In the genomic region with DNA sequence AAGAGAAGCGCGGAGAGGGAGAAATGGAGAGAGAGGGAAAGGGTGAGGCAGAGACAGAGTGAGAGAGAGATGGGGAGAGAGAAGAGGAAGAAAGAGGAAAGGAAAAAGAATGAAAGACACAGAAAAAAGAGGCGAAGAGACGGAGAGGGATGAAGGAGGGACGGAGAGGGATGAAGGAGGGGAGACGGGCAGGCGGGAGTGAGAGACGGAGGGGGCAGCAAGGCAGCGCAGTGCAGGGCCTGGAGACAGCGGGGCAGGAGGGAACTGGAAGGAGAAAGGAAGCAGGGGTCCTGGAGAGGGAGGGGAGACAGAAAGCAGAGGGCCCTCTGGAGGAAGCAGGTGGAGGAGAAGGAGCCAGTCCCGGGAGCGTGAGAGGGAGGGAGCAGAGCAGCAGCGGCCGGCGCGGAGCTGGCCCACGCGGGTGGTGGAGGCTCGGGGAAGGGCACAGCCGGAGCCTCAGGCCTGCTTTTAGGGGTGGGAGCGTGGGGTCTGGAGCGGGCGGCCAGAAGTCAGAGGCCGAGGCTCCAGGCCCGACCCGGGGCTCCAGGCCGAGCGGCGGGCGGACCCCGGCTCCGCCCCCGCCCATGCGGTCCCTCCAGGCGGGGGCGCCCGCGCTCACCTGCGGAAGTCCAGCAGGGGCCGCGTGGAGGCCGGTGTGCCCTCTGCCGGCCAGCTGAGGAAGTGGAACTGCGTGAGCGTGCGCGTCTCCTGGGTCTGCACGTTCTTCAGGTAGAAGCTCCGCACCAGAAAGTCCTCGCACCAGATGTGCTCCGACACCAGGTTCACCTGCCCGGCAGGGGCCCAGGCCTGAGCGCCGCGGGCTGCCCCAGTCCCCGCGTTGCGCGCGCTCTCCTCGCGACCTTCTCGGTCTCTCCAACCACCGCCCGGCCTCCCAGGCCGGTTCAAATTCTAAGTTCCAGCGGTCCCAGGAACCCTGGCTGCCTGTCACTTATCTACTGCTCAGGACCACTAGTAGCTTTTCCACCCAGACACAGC, we compare ENCODE assay signal across 8 cellular contexts. TPM values are rescaled to one million over a fixed set of nuclear protein-coding genes. Genes with fewer than 3 reads are reported as not detected.
DNase-seq lines count a peak whose midpoint lies in the region; ATAC-seq and TF ChIP-seq lines count a peak whose summit lies in the region.

No MANE protein-coding gene starts in this region.

- H3K23ac ChIP-seq in IMR-90 (ENCODE audit: low read depth, low read length) = no peak overlapping the region

- H3K4ac ChIP-seq in IMR-90 (ENCODE audit: low read depth, low read length) = peak overlapping the region; percentile 82

- H4K91ac ChIP-seq in IMR-90 (ENCODE audit: insufficient read depth, low read depth, low read length) = peak overlapping the region; percentile 79

- peak overlapping the region; percentile 76 for H3K4me2 ChIP-seq in IMR-90 (ENCODE audit: low read depth, low read length)

- peak overlapping the region; percentile 78 for H4K5ac ChIP-seq in IMR-90 (ENCODE audit: low read depth, low read length)

- no peaks in the 10 kb centered on the region for H4K20me1 ChIP-seq in IMR-90 (ENCODE audit: insufficient read depth, low read length)

- peak overlapping the region; percentile 68 for H3K9ac ChIP-seq in IMR-90 (ENCODE audit: low read depth, low read length)

- H3K56ac ChIP-seq in IMR-90 (ENCODE audit: extremely low read depth, insufficient read depth, low read length) = no peak overlapping the region

- H3K14ac ChIP-seq in IMR-90 (replicated peaks; ENCODE audit: low read depth, low read length) = peak overlapping the region; percentile 55; the same call in 1 of the 2 replicates

- dilution Hi-C loops in IMR-90 (cut with HindIII; ENCODE audit: low sequenced_read_pairs, unreplicated experiment) = no loop called here

- peak; percentile 80 for TF ChIP-seq RAD21 in IMR-90 (IDR thresholded peaks at IDR 0.05; ENCODE audit: low read length)

- 0 out of 2 replicates have a peak overlapping the region, but pooled peaks have one; percentile 3 for H2BK20ac ChIP-seq in IMR-90 (ENCODE audit: low read depth, low read length)

- intact Hi-C loops in IMR-90 (cut with micrococcal nuclease) = loop anchor here (1.0 to 5.0 kb wide), 5 partner anchors 17 to 238 kb away; a partner anchor contains a TSS
- intact Hi-C loops in testis (cut with DNase I; ENCODE audit: low total_unique reads) = loop anchor here (5.0 kb wide), 1 partner anchor 132 kb away; a partner anchor contains a TSS

- H2BK120ac ChIP-seq in IMR-90 (ENCODE audit: low read depth, low read length) = peak overlapping the region; percentile 74

- POLR2A ChIA-PET in IMR-90 (lab: Charles Lee; ENCODE audit: unreplicated experiment) = no interaction called here

- H3K4me1 ChIP-seq in IMR-90 (ENCODE audit: control insufficient read depth, insufficient read depth, low read length) = peaks cover 12% of the 10 kb centered on the region
- H3K4me1 ChIP-seq in RWPE2 (ENCODE audit: insufficient read depth, poor library complexity, severe bottlenecking) = peaks cover 8% of the 10 kb centered on the region
- H3K4me1 ChIP-seq in testis = peaks cover 12% of the 10 kb centered on the region

- H3K9me3 ChIP-seq in IMR-90 (ENCODE audit: control insufficient read depth, insufficient read depth, low read length) (no peaks in the 10 kb centered on the region), RWPE2 (ENCODE audit: severe bottlenecking) (no peaks in the 10 kb centered on the region), testis (no peaks in the 10 kb centered on the region)

- H3K9me1 ChIP-seq in IMR-90 (ENCODE audit: insufficient read depth, low read length) = peaks cover 7% of the 10 kb centered on the region; the same call in 1 of the 2 replicates

- TF ChIP-seq POLR2A in IMR-90 (IDR thresholded peaks at IDR 0.05; ENCODE audit: low read depth, low read length) (no peak; the same call in 1 of the 2 replicates), testis (IDR thresholded peaks at IDR 0.05) (no peak)

- ATAC-seq in GM21528 (IDR thresholded peaks at IDR 0.05; ENCODE audit: low FRiP score, unreplicated experiment) = peak; percentile 88
- peak; percentile 93 for ATAC-seq in IMR-90 (ENCODE audit: low read depth)
- peak; percentile 72 for ATAC-seq in RWPE2 (ENCODE audit: low read depth)
- peak; percentile 92 for ATAC-seq in omental fat pad (ENCODE audit: low FRiP score)

- in situ Hi-C loops in IMR-90 (cut with MboI; ENCODE audit: low sequenced_read_pairs) = loop anchor here (5.0 kb wide), 1 partner anchor 122 kb away; a partner anchor contains a TSS

- no TSS peak for BruUV-seq in IMR-90 (replicated peaks; lab: Mats Ljungman, UMichigan)

- TF ChIP-seq CTCF in IMR-90 (conservative IDR thresholded peaks at IDR 0.05; ENCODE audit: low read depth, low read length) = peak; percentile 99
- peak; percentile 98 for TF ChIP-seq CTCF in RWPE2 (IDR thresholded peaks at IDR 0.05; ENCODE audit: poor library complexity, severe bottlenecking)
- TF ChIP-seq CTCF in omental fat pad (IDR thresholded peaks at IDR 0.05) = peak in 2 of 3 donors; percentile 69 to 98
- TF ChIP-seq CTCF in testis (IDR thresholded peaks at IDR 0.05) = peak; percentile 97 to 99 (median 99)

- peak overlapping the region; percentile 95 for H4K8ac ChIP-seq in IMR-90 (ENCODE audit: low read depth in 2 of 2, low read length in 2 of 2)

- peak overlapping the region; percentile 91 for H2AK5ac ChIP-seq in IMR-90 (ENCODE audit: low read depth, low read length)

- no peaks in the 10 kb centered on the region for H3K36me3 ChIP-seq in IMR-90 (ENCODE audit: control insufficient read depth, insufficient read depth, low read length)
- H3K36me3 ChIP-seq in RWPE2 (ENCODE audit: low read depth) = no peaks in the 10 kb centered on the region
- H3K36me3 ChIP-seq in testis (ENCODE audit: low read depth, missing control alignments) = no peaks in the 10 kb centered on the region

- H2BK15ac ChIP-seq in IMR-90 (ENCODE audit: low read depth, low read length) = peak overlapping the region; percentile 38; the same call in 2 of the 3 replicates

- peak overlapping the region; percentile 10; the same call in 1 of the 2 replicates for H3K18ac ChIP-seq in IMR-90 (ENCODE audit: low read depth, low read length)

- H2AFZ ChIP-seq in IMR-90 (replicated peaks; ENCODE audit: low read length, poor library complexity) = peak overlapping the region; percentile 95

- WGBS in IMR-90 (ENCODE audit: extremely low coverage in 2 of 2, insufficient read length in 1 of 2), 2 experiments = 15% methylated on average over 49 of the region's 67 CpGs; no CpG with 5 or more reads in 1 of the 2 experiments
- WGBS in testis, 2 donors = 7 to 9% methylated on average over 31 to 58 of the region's 67 CpGs

- H3K79me1 ChIP-seq in IMR-90 (ENCODE audit: low read depth in 1 of 2, low read length in 2 of 2) = no peaks in the 10 kb centered on the region

- H2BK5ac ChIP-seq in IMR-90 (ENCODE audit: low read depth, low read length, poor library complexity, severe bottlenecking) = no peak overlapping the region

- H3K27me3 ChIP-seq in IMR-90 (ENCODE audit: control insufficient read depth, insufficient read depth, low read length) (no peaks in the 10 kb centered on the region), RWPE2 (ENCODE audit: insufficient read depth, poor library complexity, severe bottlenecking) (no peaks in the 10 kb centered on the region), testis (no peaks in the 10 kb centered on the region)

- DNase-seq in DMS79 (lab: John Stamatoyannopoulos, UW) = peak; percentile 9
- DNase-seq in IMR-90 = peak; percentile 70
- DNase-seq in RWPE2 (ENCODE audit: low spot score) = peak; percentile 73
- peak; percentile 84 for DNase-seq in activated gamma-delta T cell treated with anti-CD3 and anti-CD28 coated beads, Interleukin-2, amount 50 U/mL, for 16 hours (ENCODE audit: low read depth)
- DNase-seq in globus pallidus (ENCODE audit: low spot score) = peak; percentile 83
- peak; percentile 70 for DNase-seq in omental fat pad (ENCODE audit: low spot score)
- peak; percentile 93 for DNase-seq in testis

- CTCF ChIA-PET in IMR-90 (lab: Yijun Ruan, JAX) = interaction anchor here (0.6 to 1.7 kb wide), 26 partner anchors 8 to 299 kb away, joined by 3 to 29 read pairs (median 4); a partner anchor contains a TSS

- H3K27ac ChIP-seq in IMR-90 (ENCODE audit: insufficient read depth, low read length) = peak overlapping the region; percentile 40; the same call in 1 of the 2 replicates
- H3K27ac ChIP-seq in RWPE2 (ENCODE audit: poor library complexity, severe bottlenecking) = peak overlapping the region; percentile 18
- H3K27ac ChIP-seq in testis = peak overlapping the region; percentile 74 to 81

- H3K4me3 ChIP-seq in IMR-90 (ENCODE audit: insufficient read depth, low read depth, low read length) (peak overlapping the region; percentile 40), RWPE2 (ENCODE audit: severe bottlenecking) (peak overlapping the region; percentile 20), testis (peak overlapping the region; percentile 50 to 71)

- H2AK9ac ChIP-seq in IMR-90 (replicated peaks; ENCODE audit: low read depth, low read length, poor library complexity) = peak overlapping the region; percentile 94

RNA-seq across cellular contexts. Expression of a gene that starts 14.5 kb away (rescaled TPM):
- 4.4 and 5.2 TPM in 2 replicates for total RNA-seq in IMR-90 (2012; rRNA removed)
- 21.4 and 22.0 TPM in 2 replicates for polyA plus RNA-seq in IMR-90 (2012; rRNA removed)
- polyA plus RNA-seq in IMR-90 (2012; cell fraction: cytosol; rRNA removed) = 16.3 and 28.2 TPM in 2 replicates
- 20.4 and 43.0 TPM in 2 replicates for polyA plus RNA-seq in IMR-90 (2012; cell fraction: nucleus; rRNA removed; ENCODE audit: low replicate concordance)
- 1 to 10 TPM in 1 of 4 donors, under 1 TPM in 1, not detected in 2; 0.12 to 1.0 TPM for total RNA-seq in omental fat pad
- 1 to 10 TPM; 3.5 to 6.0 TPM for total RNA-seq in testis
- 1.7 TPM for polyA plus RNA-seq in testis (ENCODE audit: insufficient read depth, low read depth, low replicate concordance)

RNA-seq across cellular contexts. Expression of a gene that starts 15.5 kb away (rescaled TPM):
- total RNA-seq in IMR-90 (2012; rRNA removed) (30.6 and 43.0 TPM in 2 replicates), omental fat pad (10 to 100 TPM; 27.5 to 56.6 (median 46.8) TPM), testis (100 to 1,000 TPM; 139 to 149 TPM)
- polyA plus RNA-seq in IMR-90 (2012; rRNA removed) (45.8 and 50.7 TPM in 2 replicates), testis (ENCODE audit: insufficient read depth, low read depth, low replicate concordance) (152 TPM)
- 48.2 and 52.0 TPM in 2 replicates for polyA plus RNA-seq in IMR-90 (2012; cell fraction: cytosol; rRNA removed)
- polyA plus RNA-seq in IMR-90 (2012; cell fraction: nucleus; rRNA removed; ENCODE audit: low replicate concordance) = 150 and 169 TPM in 2 replicates

RNA-seq across cellular contexts. Expression of a gene that starts 37.9 kb away (rescaled TPM):
- not detected in 2 replicates for total RNA-seq in IMR-90 (2012; rRNA removed)
- not detected in 2 replicates for polyA plus RNA-seq in IMR-90 (2012; rRNA removed)
- polyA plus RNA-seq in IMR-90 (2012; cell fraction: cytosol; rRNA removed) = not detected in 2 replicates
- not detected in 2 replicates for polyA plus RNA-seq in IMR-90 (2012; cell fraction: nucleus; rRNA removed; ENCODE audit: low replicate concordance)
- total RNA-seq in omental fat pad = not detected
- total RNA-seq in testis = under 1 TPM in 1 of 2 donors, not detected in 1; 0.71 TPM
- 1.4 TPM for polyA plus RNA-seq in testis (ENCODE audit: insufficient read depth, low read depth, low replicate concordance)

RNA-seq across cellular contexts. Expression of a gene that starts 40.9 kb away (rescaled TPM):
- total RNA-seq in IMR-90 (2012; rRNA removed) (21.9 and 26.1 TPM in 2 replicates), omental fat pad (10 to 100 TPM; 26.9 to 74.0 (median 50.3) TPM), testis (10 to 100 TPM; 27.0 to 47.6 TPM)
- polyA plus RNA-seq in IMR-90 (2012; rRNA removed) (30.3 and 35.6 TPM in 2 replicates), testis (ENCODE audit: insufficient read depth, low read depth, low replicate concordance) (90.0 TPM)
- polyA plus RNA-seq in IMR-90 (2012; cell fraction: cytosol; rRNA removed) = 19.5 and 39.0 TPM in 2 replicates
- polyA plus RNA-seq in IMR-90 (2012; cell fraction: nucleus; rRNA removed; ENCODE audit: low replicate concordance) = 46.8 and 128 TPM in 2 replicates

RNA-seq across cellular contexts. Expression of a gene that starts 41.6 kb away (rescaled TPM):
- total RNA-seq in IMR-90 (2012; rRNA removed) = not detected in 2 replicates
- polyA plus RNA-seq in IMR-90 (2012; rRNA removed) = not detected in 2 replicates
- polyA plus RNA-seq in IMR-90 (2012; cell fraction: cytosol; rRNA removed) = not detected in 2 replicates
- 0.05 TPM in 1 of 2 replicates, not detected in the other for polyA plus RNA-seq in IMR-90 (2012; cell fraction: nucleus; rRNA removed; ENCODE audit: low replicate concordance)
- not detected for total RNA-seq in omental fat pad
- total RNA-seq in testis = under 1 TPM in 1 of 2 donors, not detected in 1; 0.25 TPM
- 1.6 TPM for polyA plus RNA-seq in testis (ENCODE audit: insufficient read depth, low read depth, low replicate concordance)

Comparison
In these comparisons a context has a peak if more than half of its experiments do, and no peak if none do; other contexts are left out.
1. Peak in every context shown above with its lines: DNase-seq, ATAC-seq, H3K4me3 ChIP-seq and H3K27ac ChIP-seq.
2. DNase-seq: peak in every context shown above with its lines; median percentile 93 in testis; 84 in activated gamma-delta T cell treated with anti-CD3 and anti-CD28 coated beads, Interleukin-2, amount 50 U/mL, for 16 hours; 83 in globus pallidus; 73 in RWPE2; 70 in IMR-90; 70 in omental fat pad; 9 in DMS79.
3. H3K27ac ChIP-seq: peak in every context shown above with its lines; median percentile 78 in testis; 40 in IMR-90; 18 in RWPE2.